Comparison of ENCODE assay signal across 24 cellular contexts in genomic region chr14:74907744-74908143, GRCh38.
A peak's percentile ranks its signal among the peaks of the same experiment; 100 is the strongest.
DNase-seq lines count a peak whose midpoint lies in the region; ATAC-seq and TF ChIP-seq lines count a peak whose summit lies in the region.
"Had no signal": no experiment of that assay in that cellular context is flagged by ENCODE, and none has a peak within 500 bp of the region (broad histone marks: within the 10 kb centered on the region; RNA-seq: fewer than 3 reads in every experiment).

No MANE protein-coding gene starts in this region.

- H3K4me1 Mint-ChIP-seq in nephron progenitor cell, result peaks cover 29% of the 10 kb centered on the region
- H3K4me1 Mint-ChIP-seq: CD14-positive monocyte had no signal

- peaks cover 17% of the 10 kb centered on the region for H3K36me3 Mint-ChIP-seq in nephron progenitor cell (ENCODE audit: low read depth)

- no peaks in the 10 kb centered on the region for H3K27me3 Mint-ChIP-seq in nephron progenitor cell (ENCODE audit: low read depth, poor library complexity)

- no peaks in the 10 kb centered on the region for H3K27me3 ChIP-seq in BLaER1
- no peaks in the 10 kb centered on the region for H3K27me3 ChIP-seq in BLaER1 treated with 17β-estradiol and CSF1 and Interleukin-3, amounts not matched to agents 10 nM and 100 nM
- H3K27me3 ChIP-seq: adrenal gland, heart right ventricle, right lobe of liver had no signal

- peak overlapping the region; percentile 57; the same call in 1 of the 2 replicates for H3K27ac ChIP-seq in BLaER1
- peak overlapping the region in 7 of 11 experiments; percentile 9 to 56 (median 24); a peak in 7 of 22 replicates for H3K27ac ChIP-seq in BLaER1 treated with 17β-estradiol and CSF1 and Interleukin-3, amounts not matched to agents 10 nM and 100 nM
- peak overlapping the region; percentile 18 for H3K27ac ChIP-seq in RWPE1
- H3K27ac ChIP-seq: right lobe of liver had no signal

- POLR2A ChIA-PET in RWPE1 (lab: Yijun Ruan, JAX; ENCODE audit: low non-redundant PET), result no interaction called here

- peaks cover 49% of the 10 kb centered on the region for H3K4me1 ChIP-seq in BLaER1
- H3K4me1 ChIP-seq in BLaER1 treated with 17β-estradiol and CSF1 and Interleukin-3, amounts not matched to agents 10 nM and 100 nM, result peaks cover 20 to 46% (median 40%) of the 10 kb centered on the region in 10 experiments
- H3K4me1 ChIP-seq: right lobe of liver had no signal

- no peak for ATAC-seq in HG02938 (IDR thresholded peaks at IDR 0.05; ENCODE audit: unreplicated experiment)
- no peak for ATAC-seq in HG03432 (IDR thresholded peaks at IDR 0.05; ENCODE audit: unreplicated experiment)
- ATAC-seq in SK-N-SH treated with all-trans-retinoic acid at 6 μM for 48 hours, result no peak

- H3K36me3 ChIP-seq in BLaER1, result peaks cover 35% of the 10 kb centered on the region
- H3K36me3 ChIP-seq in BLaER1 treated with 17β-estradiol and CSF1 and Interleukin-3, amounts not matched to agents 10 nM and 100 nM, result peaks cover 13 to 38% (median 28%) of the 10 kb centered on the region in 11 experiments

- H4K20me1 ChIP-seq in BLaER1, result peaks cover 33% of the 10 kb centered on the region
- peaks cover 0 to 54% (median 20%) of the 10 kb centered on the region in 11 experiments; a peak in 18 of 22 replicates for H4K20me1 ChIP-seq in BLaER1 treated with 17β-estradiol and CSF1 and Interleukin-3, amounts not matched to agents 10 nM and 100 nM

- no peak overlapping the region for H3K4me3 Mint-ChIP-seq in nephron progenitor cell
- H3K4me3 Mint-ChIP-seq: CD14-positive monocyte; neural crest cell; T-helper 2 cell treated with Interferon-gamma antibody and Interleukin-4, amounts not matched to agents 5 μg/mL and 100 μg/mL, for 36 hours had no signal

- peak overlapping the region; percentile 75 for H3K4me2 ChIP-seq in BLaER1
- H3K4me2 ChIP-seq in BLaER1 treated with 17β-estradiol and CSF1 and Interleukin-3, amounts not matched to agents 10 nM and 100 nM, result peak overlapping the region; percentile 20 to 74 (median 61); a peak in 19 of 22 replicates

- no peak overlapping the region for H3K9ac ChIP-seq in BLaER1
- peak overlapping the region in 7 of 11 experiments; percentile 4 to 53 (median 23); a peak in 5 of 22 replicates for H3K9ac ChIP-seq in BLaER1 treated with 17β-estradiol and CSF1 and Interleukin-3, amounts not matched to agents 10 nM and 100 nM

- TF ChIP-seq CTCF in RWPE1 (conservative IDR thresholded peaks at IDR 0.05; ENCODE audit: low read depth), result no peak
- TF ChIP-seq CTCF in nephron progenitor cell (IDR thresholded peaks at IDR 0.05), result no peak

- H3K9me3 Mint-ChIP-seq in nephron progenitor cell, result no peaks in the 10 kb centered on the region
- H3K9me3 Mint-ChIP-seq: CD14-positive monocyte; neural crest cell; T-helper 2 cell treated with Interferon-gamma antibody and Interleukin-4, amounts not matched to agents 5 μg/mL and 100 μg/mL, for 36 hours had no signal

- H3K27ac Mint-ChIP-seq in nephron progenitor cell, result peak overlapping the region; percentile 19
- H3K27ac Mint-ChIP-seq: T-helper 2 cell treated with Interferon-gamma antibody and Interleukin-4, amounts not matched to agents 5 μg/mL and 100 μg/mL, for 36 hours had no signal

- no peaks in the 10 kb centered on the region for H3K9me3 ChIP-seq in BLaER1
- no peaks in the 10 kb centered on the region for H3K9me3 ChIP-seq in BLaER1 treated with 17β-estradiol and CSF1 and Interleukin-3, amounts not matched to agents 10 nM and 100 nM (replicated peaks in 1 of 11)
- H3K9me3 ChIP-seq: adrenal gland, heart right ventricle, right lobe of liver had no signal

- no peak overlapping the region for H3K4me3 ChIP-seq in BLaER1
- H3K4me3 ChIP-seq in BLaER1 treated with 17β-estradiol and CSF1 and Interleukin-3, amounts not matched to agents 10 nM and 100 nM, result no peak overlapping the region
- H3K4me3 ChIP-seq: adrenal gland, heart right ventricle, right lobe of liver had no signal

- CTCF ChIA-PET in RWPE1 (lab: Yijun Ruan, JAX), result interaction anchor here (0.5 to 2.1 kb wide), 3 partner anchors 47 to 180 kb away, joined by 3 to 9 read pairs (median 4); no protein-coding TSS in a partner anchor

- DNase-seq in RWPE1 (ENCODE audit: low spot score) (no peak), nephron progenitor cell (no peak)
- DNase-seq: activated naive CD4-positive, alpha-beta T cell treated with Interleukin-2 at 50 U/mL for 16 hours; activated T-cell treated with anti-CD3 and anti-CD28 coated beads, Interleukin-2, amount 50 U/mL, for 48 hours; effector memory CD4-positive, alpha-beta T cell; heart right ventricle; kidney glomerular epithelial cell; mammary epithelial cell; NCI-H1092 treated with DMSO at 0.1 percent for 48 hours; NCI-H1930; NCI-H226; NCI-H748 treated with DMSO at 0.1 percent for 48 hours; right lobe of liver; stimulated activated CD4-positive, alpha-beta T cell treated with anti-CD3 and anti-CD28 coated beads, Interleukin-4, amount 100 ng/mL, for 4 hours; stimulated activated naive CD4-positive, alpha-beta T cell treated with Interleukin-2 at 50 U/mL for 16 hours had no signal

TF ChIP-seq in SK-N-SH treated with all-trans-retinoic acid at 6 μM for 48 hours, 23 proteins besides CTCF, POLR2A, EP300 and RAD21:
- no peak for TF ChIP-seq ZNF565 (CRISPR knock-in tag; conservative IDR thresholded peaks at IDR 0.05; ENCODE audit: low read depth)
- TF ChIP-seq PATZ1 (CRISPR knock-in tag; IDR thresholded peaks at IDR 0.05; ENCODE audit: borderline replicate concordance), result no peak
- TF ChIP-seq ZC3H10 (CRISPR knock-in tag; IDR thresholded peaks at IDR 0.05), result no peak
- TF ChIP-seq CSDC2 (CRISPR knock-in tag; IDR thresholded peaks at IDR 0.05), result no peak
- no peak for TF ChIP-seq PPARA (CRISPR knock-in tag; IDR thresholded peaks at IDR 0.05; ENCODE audit: borderline replicate concordance)
- TF ChIP-seq ZFP3 (CRISPR knock-in tag; IDR thresholded peaks at IDR 0.05), result no peak
- no peak for TF ChIP-seq ESRRG (CRISPR knock-in tag; IDR thresholded peaks at IDR 0.05)
- TF ChIP-seq ZFP30 (CRISPR knock-in tag; IDR thresholded peaks at IDR 0.05), result no peak
- no peak for TF ChIP-seq SNAI2 (CRISPR knock-in tag; IDR thresholded peaks at IDR 0.05)
- TF ChIP-seq ZNF8 (CRISPR knock-in tag; IDR thresholded peaks at IDR 0.05), result no peak
- TF ChIP-seq TOX (CRISPR knock-in tag; IDR thresholded peaks at IDR 0.05; ENCODE audit: borderline replicate concordance), result no peak
- TF ChIP-seq OSR1 (CRISPR knock-in tag; IDR thresholded peaks at IDR 0.05), result no peak
- TF ChIP-seq CREB5 (CRISPR knock-in tag; IDR thresholded peaks at IDR 0.05; ENCODE audit: low read depth), result no peak
- TF ChIP-seq ISL1 (CRISPR knock-in tag; IDR thresholded peaks at IDR 0.05), result no peak
- TF ChIP-seq ARNTL (CRISPR knock-in tag; IDR thresholded peaks at IDR 0.05; ENCODE audit: borderline replicate concordance, low read depth), result no peak
- TF ChIP-seq ZNF70 (CRISPR knock-in tag; IDR thresholded peaks at IDR 0.05), result no peak
